In the genomic region with DNA sequence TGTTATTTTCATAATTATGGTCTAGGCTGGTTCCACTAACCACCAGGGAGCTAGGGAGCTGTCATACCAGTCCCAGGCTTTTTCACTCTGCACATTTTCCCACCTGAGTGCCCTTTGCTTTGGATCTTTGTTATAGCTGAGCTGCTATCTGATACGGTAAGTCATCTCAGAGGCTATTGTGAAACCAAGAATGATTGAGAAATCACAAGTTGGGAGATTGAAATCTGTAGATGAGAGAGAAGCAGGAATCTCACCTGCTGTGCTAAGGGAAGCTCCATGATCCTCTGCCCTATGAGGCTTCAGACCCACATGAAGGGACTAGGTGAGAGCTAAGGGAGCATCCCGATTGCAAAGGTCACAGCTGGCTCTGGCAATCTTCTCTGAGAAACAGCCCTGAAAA, we compare ENCODE assay signal across 14 cellular contexts.
"Had no signal": no experiment of that assay in that cellular context is flagged by ENCODE, and none has a peak within 500 bp of the region (broad histone marks: within the 10 kb centered on the region; RNA-seq: fewer than 3 reads in every experiment).

No MANE protein-coding gene starts in this region.

- H3K4me1 ChIP-seq: ascending aorta, colonic mucosa, transverse colon had no signal

- H3K27ac ChIP-seq: ascending aorta, colonic mucosa, transverse colon had no signal

- ATAC-seq: left colon; natural killer cell; right cardiac atrium; stimulated activated memory B cell treated with anti-CD40 and anti-IgM and Interleukin-4, amounts not matched to agents 10 μg/mL and 1 μg/mL and 100 μg/mL, for 72 hours had no signal

- DNase-seq: activated CD4-positive, alpha-beta T cell treated with anti-CD3 and anti-CD28 coated beads, Interleukin-2, amount 50 U/mL, for 48 hours; activated CD4-positive, CD25-positive, alpha-beta regulatory T cell treated with anti-CD3 and anti-CD28 coated beads, Interleukin-2, amount 50 U/mL, for 72 hours; activated naive CD8-positive, alpha-beta T cell treated with anti-CD3 and anti-CD28 coated beads, Interleukin-2, amount 10 ng/mL, durations not matched to agents 7 days and 5 days; colonic mucosa; effector CD4-positive, alpha-beta T cell; immature natural killer cell; left colon; natural killer cell; right cardiac atrium; substantia nigra; SW 1271; transverse colon had no signal

- H3K4me3 ChIP-seq: ascending aorta, colonic mucosa, transverse colon had no signal

- H3K36me3 ChIP-seq: ascending aorta, colonic mucosa, transverse colon had no signal

- H3K27me3 ChIP-seq: ascending aorta, colonic mucosa, transverse colon had no signal

- H3K9me3 ChIP-seq: ascending aorta, colonic mucosa, transverse colon had no signal
